8 cellular contexts compared by ENCODE assay signal in genomic region chr2:37585982-37586621, GRCh38.
DNase-seq lines count a peak whose midpoint lies in the region; ATAC-seq and TF ChIP-seq lines count a peak whose summit lies in the region.

No MANE protein-coding gene starts in this region.

- no peaks in the 10 kb centered on the region for H3K27me3 ChIP-seq in HCT116 (ENCODE audit: insufficient read depth, low read length)

- ATAC-seq in HCT116 (peak; percentile 37), left colon (peak; percentile 48)

- H2AFZ ChIP-seq in HCT116 (ENCODE audit: low read depth, low read length, poor library complexity, severe bottlenecking) = peak overlapping the region; percentile 76

- H3K9me2 ChIP-seq in HCT116 (ENCODE audit: insufficient read depth) = no peaks in the 10 kb centered on the region

- intact Hi-C loops in HCT116 (cut with micrococcal nuclease) (no loop called here), left colon (cut with DNase I, micrococcal nuclease) (no loop called here)

- H3K9ac ChIP-seq in HCT116 (ENCODE audit: low read length) = peak overlapping the region; percentile 48

- RAD21 ChIA-PET in HCT116 (lab: Charles Lee; ENCODE audit: low non-redundant PET in 1 of 2, low total read pairs in 2 of 2, uncharacterized antibody in 2 of 2, unreplicated experiment in 2 of 2) = no interaction called here

- POLR2A ChIA-PET in AG04449 (lab: Yijun Ruan, JAX) = interaction anchor here (2.7 kb wide), 1 partner anchor 38 kb away, joined by 10 read pairs; no protein-coding TSS in a partner anchor
- POLR2A ChIA-PET in HCT116 (lab: Charles Lee) = interaction anchor here (4.1 kb wide), 1 partner anchor 24 kb away, joined by 19 read pairs; no protein-coding TSS in a partner anchor

- CTCF ChIA-PET in AG04449 (lab: Yijun Ruan, JAX) = interaction anchor here (1.2 to 2.8 kb wide), 3 partner anchors 35 to 291 kb away, joined by 4 to 12 read pairs (median 4); no protein-coding TSS in a partner anchor
- CTCF ChIA-PET in HCT116 (lab: Charles Lee) = no interaction called here

- H3K36me3 ChIP-seq in HCT116 (ENCODE audit: control insufficient read depth in 1 of 2, insufficient read depth in 2 of 2, low read length in 2 of 2) = no peaks in the 10 kb centered on the region

- H3K4me3 ChIP-seq in AG04449 (ENCODE audit: low read depth, low read length) (no peak overlapping the region), HCT116 (replicated peaks in 1 of 2; ENCODE audit: low read depth in 1 of 2, low read length in 2 of 2) (peak overlapping the region in 1 of 2 experiments; percentile 23; a peak in 2 of 4 replicates)

- H4K20me1 ChIP-seq in HCT116 (ENCODE audit: insufficient read depth) = no peaks in the 10 kb centered on the region

- TF ChIP-seq CTCF in AG04449 (IDR thresholded peaks at IDR 0.05; ENCODE audit: insufficient read depth, low read length, missing control alignments) (no peak), HCT116 (IDR thresholded peaks at IDR 0.05 in 2 of 3, conservative IDR thresholded peaks at IDR 0.05 in 1 of 3; ENCODE audit: borderline replicate concordance in 1 of 3, insufficient read depth in 1 of 3, low read depth in 2 of 3, low read length in 2 of 3) (0 out of 6 replicates have a peak, but pooled peaks of 1 of the 3 experiments have one; percentile 5)

- H3K27ac ChIP-seq in HCT116 (ENCODE audit: low read depth, low read length) = peak overlapping the region; percentile 84

- peak overlapping the region; percentile 79 for H3K4me2 ChIP-seq in HCT116 (ENCODE audit: low read length)

- DNase-seq in AG04449 (ENCODE audit: low read depth, low spot score) (peak; percentile 85), HCT116 (ENCODE audit: low read depth, low spot score) (peak; percentile 78), T-helper 1 cell (peak; percentile 39 to 91 (median 62)), amniotic stem cell (lab: John Stamatoyannopoulos, UW) (peak; percentile 61), left colon (peak; percentile 23 to 52), epidermal melanocyte (ENCODE audit: insufficient read length, low spot score) (no peak), inferior parietal cortex (ENCODE audit: extremely low spot score) (no peak)
- peak; percentile 45 for DNase-seq in stimulated activated CD8-positive, alpha-beta memory T cell treated with anti-CD3 and anti-CD28 coated beads, Interleukin-15, amount 100 ng/mL, for 1 hour (ENCODE audit: low read depth)

- H3K79me2 ChIP-seq in HCT116 (ENCODE audit: insufficient read depth, low read length) = no peaks in the 10 kb centered on the region

- no TSS peak for BruUV-seq in HCT116 (replicated peaks; lab: Mats Ljungman, UMichigan)

- no peaks in the 10 kb centered on the region for H3K9me3 ChIP-seq in HCT116 (ENCODE audit: control insufficient read depth in 1 of 2, insufficient read depth in 1 of 2, low read depth in 1 of 2, low read length in 2 of 2)

- no peak for TF ChIP-seq POLR2A in HCT116 (IDR thresholded peaks at IDR 0.05; ENCODE audit: borderline replicate concordance, extremely low read depth, insufficient read depth, insufficient read length)

- TF ChIP-seq RAD21 in HCT116 (IDR thresholded peaks at IDR 0.05; ENCODE audit: low read depth) = 0 out of 2 replicates have a peak, but pooled peaks have one; percentile 14

- H3K4me1 ChIP-seq in HCT116 (ENCODE audit: control insufficient read depth in 1 of 2, insufficient read depth in 2 of 2, low read length in 2 of 2) = peaks cover 64 to 79% of the 10 kb centered on the region in 2 experiments

TF ChIP-seq in HCT116, 20 proteins besides CTCF, POLR2A, EP300 and RAD21:
- TF ChIP-seq TCF7L2 (IDR thresholded peaks at IDR 0.05; ENCODE audit: borderline replicate concordance, extremely low read depth, insufficient read depth, insufficient read length) (peak; percentile 82), SP1 (IDR thresholded peaks at IDR 0.05; ENCODE audit: low read depth) (peak; percentile 86), SIN3A (IDR thresholded peaks at IDR 0.05; ENCODE audit: low read depth) (peak; percentile 62), REST (IDR thresholded peaks at IDR 0.05; ENCODE audit: low read depth) (no peak), MAX (IDR thresholded peaks at IDR 0.05) (peak; percentile 90), EGR1 (IDR thresholded peaks at IDR 0.05; ENCODE audit: low read depth) (no peak), ZBTB33 (IDR thresholded peaks at IDR 0.05; ENCODE audit: extremely low read depth, insufficient replicate concordance, low read length) (no peak), CBX3 (IDR thresholded peaks at IDR 0.05; ENCODE audit: low read depth) (no peak; the same call in 1 of the 2 replicates), POLR2AphosphoS5 (IDR thresholded peaks at IDR 0.05; ENCODE audit: low read depth, low read length) (peak; percentile 41; the same call in 1 of the 2 replicates), EZH2phosphoT487 (IDR thresholded peaks at IDR 0.05; ENCODE audit: borderline replicate concordance) (no peak), ELF1 (IDR thresholded peaks at IDR 0.05; ENCODE audit: borderline replicate concordance, low read depth) (no peak; the same call in 1 of the 2 replicates), JUND (IDR thresholded peaks at IDR 0.05) (peak; percentile 90), EZH2 (IDR thresholded peaks at IDR 0.05) (no peak), ATF3 (IDR thresholded peaks at IDR 0.05) (no peak), SRF (IDR thresholded peaks at IDR 0.05; ENCODE audit: low read depth) (peak; percentile 56; the same call in 1 of the 2 replicates), FOSL1 (IDR thresholded peaks at IDR 0.05; ENCODE audit: low read depth) (peak; percentile 89), YY1 (IDR thresholded peaks at IDR 0.05; ENCODE audit: extremely low read depth, insufficient replicate concordance, low read depth, low read length) (peak; percentile 4), ZNF274 (IDR thresholded peaks at IDR 0.05; ENCODE audit: low read depth, low read length) (no peak), ZFX (IDR thresholded peaks at IDR 0.05) (no peak), CEBPB (IDR thresholded peaks at IDR 0.05; ENCODE audit: low read depth) (peak; percentile 66; the same call in 1 of the 2 replicates)

Comparison
In these comparisons a context has a peak if more than half of its experiments do, and no peak if none do; other contexts are left out.
1. DNase-seq: peak in AG04449 (single experiment), HCT116 (single experiment), T-helper 1 cell (5 of 5), amniotic stem cell (single experiment), left colon (2 of 2) and stimulated activated CD8-positive, alpha-beta memory T cell treated with anti-CD3 and anti-CD28 coated beads, Interleukin-15, amount 100 ng/mL, for 1 hour (single experiment); none in epidermal melanocyte (single experiment) and inferior parietal cortex (single experiment).